ENCODE assay signal across 7 cellular contexts in genomic region chr1:196410768-196411167, GRCh38.
"Had no signal": no experiment of that assay in that cellular context is flagged by ENCODE, and none has a peak within 500 bp of the region (broad histone marks: within the 10 kb centered on the region; RNA-seq: fewer than 3 reads in every experiment).

No MANE protein-coding gene starts in this region.

- H3K4me2 ChIP-seq: KMS-11 had no signal

- FAIRE-seq: HepG2, HTR-8/SVneo had no signal

- H3K9ac ChIP-seq: KMS-11 had no signal

- ATAC-seq: HepG2 had no signal

- H3K27ac ChIP-seq: HL-60, KMS-11 had no signal

- DNase-seq: IMR-90, KBM-7, KG1 had no signal
